3 cellular contexts compared by ENCODE assay signal in genomic region chr15:91070872-91071271, GRCh38.
TF ChIP-seq lines count a peak whose summit lies in the region.

No MANE protein-coding gene starts in this region.

TF ChIP-seq in HepG2, 621 proteins besides CTCF, POLR2A, EP300 and RAD21:
- TF ChIP-seq CREM (IDR thresholded peaks at IDR 0.05) (no peak), CREM (CRISPR knock-in tag; IDR thresholded peaks at IDR 0.05) (no peak), HNF4A (CRISPR knock-in tag; IDR thresholded peaks at IDR 0.05) (0 out of 2 replicates have a peak, but pooled peaks have one; percentile 12), ZNF460 (CRISPR knock-in tag; IDR thresholded peaks at IDR 0.05; ENCODE audit: borderline replicate concordance) (peak; percentile 56; the same call in 1 of the 2 replicates)
TF ChIP-seq in HepG2: peak in this region for 2.

TF ChIP-seq in WTC11, 78 proteins besides CTCF, POLR2A, EP300 and RAD21:
- TF ChIP-seq MYBL2 (CRISPR knock-in tag; IDR thresholded peaks at IDR 0.05) (no peak), GRHL2 (CRISPR knock-in tag; IDR thresholded peaks at IDR 0.05; ENCODE audit: insufficient replicate concordance, severe bottlenecking) (no peak), NR3C1 (CRISPR knock-in tag; conservative IDR thresholded peaks at IDR 0.05; ENCODE audit: low read depth) (no peak), CREB1 (CRISPR knock-in tag; IDR thresholded peaks at IDR 0.05) (no peak), KAT7 (CRISPR knock-in tag; IDR thresholded peaks at IDR 0.05; ENCODE audit: borderline replicate concordance) (no peak), ARID4B (CRISPR knock-in tag; IDR thresholded peaks at IDR 0.05; ENCODE audit: borderline replicate concordance) (no peak), HMGA2 (CRISPR knock-in tag; IDR thresholded peaks at IDR 0.05) (no peak), ESRRA (CRISPR knock-in tag; IDR thresholded peaks at IDR 0.05; ENCODE audit: borderline replicate concordance) (no peak), ZNF121 (CRISPR knock-in tag; IDR thresholded peaks at IDR 0.05) (no peak), ZNF396 (CRISPR knock-in tag; IDR thresholded peaks at IDR 0.05; ENCODE audit: borderline replicate concordance) (no peak), ZNF317 (CRISPR knock-in tag; IDR thresholded peaks at IDR 0.05; ENCODE audit: borderline replicate concordance, low read depth) (no peak)
- TF ChIP-seq, protein P1, sequence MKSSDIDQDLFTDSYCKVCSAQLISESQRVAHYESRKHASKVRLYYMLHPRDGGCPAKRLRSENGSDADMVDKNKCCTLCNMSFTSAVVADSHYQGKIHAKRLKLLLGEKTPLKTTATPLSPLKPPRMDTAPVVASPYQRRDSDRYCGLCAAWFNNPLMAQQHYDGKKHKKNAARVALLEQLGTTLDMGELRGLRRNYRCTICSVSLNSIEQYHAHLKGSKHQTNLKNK (CRISPR knock-in tag; IDR thresholded peaks at IDR 0.05) = no peak
- TF ChIP-seq, protein P2, sequence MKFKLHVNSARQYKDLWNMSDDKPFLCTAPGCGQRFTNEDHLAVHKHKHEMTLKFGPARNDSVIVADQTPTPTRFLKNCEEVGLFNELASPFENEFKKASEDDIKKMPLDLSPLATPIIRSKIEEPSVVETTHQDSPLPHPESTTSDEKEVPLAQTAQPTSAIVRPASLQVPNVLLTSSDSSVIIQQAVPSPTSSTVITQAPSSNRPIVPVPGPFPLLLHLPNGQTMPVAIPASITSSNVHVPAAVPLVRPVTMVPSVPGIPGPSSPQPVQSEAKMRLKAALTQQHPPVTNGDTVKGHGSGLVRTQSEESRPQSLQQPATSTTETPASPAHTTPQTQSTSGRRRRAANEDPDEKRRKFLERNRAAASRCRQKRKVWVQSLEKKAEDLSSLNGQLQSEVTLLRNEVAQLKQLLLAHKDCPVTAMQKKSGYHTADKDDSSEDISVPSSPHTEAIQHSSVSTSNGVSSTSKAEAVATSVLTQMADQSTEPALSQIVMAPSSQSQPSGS (CRISPR knock-in tag; IDR thresholded peaks at IDR 0.05; ENCODE audit: borderline replicate concordance, low read depth) = no peak
TF ChIP-seq in WTC11: peak in this region for 0.

TF ChIP-seq in HEK293T, 16 proteins besides CTCF, POLR2A, EP300 and RAD21:
- TF ChIP-seq ZNF384 (IDR thresholded peaks at IDR 0.05) (no peak), NFRKB (IDR thresholded peaks at IDR 0.05) (no peak), ARNT (IDR thresholded peaks at IDR 0.05) (no peak), FOXA1 (IDR thresholded peaks at IDR 0.05) (no peak), HDGF (IDR thresholded peaks at IDR 0.05; ENCODE audit: borderline replicate concordance) (no peak), ELF4 (IDR thresholded peaks at IDR 0.05) (no peak), SUZ12 (IDR thresholded peaks at IDR 0.05) (no peak), FOXM1 (IDR thresholded peaks at IDR 0.05; ENCODE audit: borderline replicate concordance) (no peak), L3MBTL2 (conservative IDR thresholded peaks at IDR 0.05) (no peak), FOXK2 (IDR thresholded peaks at IDR 0.05) (no peak), SP1 (IDR thresholded peaks at IDR 0.05) (no peak), CTBP1 (IDR thresholded peaks at IDR 0.05; ENCODE audit: borderline replicate concordance) (no peak), BHLHE40 (IDR thresholded peaks at IDR 0.05; ENCODE audit: borderline replicate concordance) (no peak)
- TF ChIP-seq, protein P3, sequence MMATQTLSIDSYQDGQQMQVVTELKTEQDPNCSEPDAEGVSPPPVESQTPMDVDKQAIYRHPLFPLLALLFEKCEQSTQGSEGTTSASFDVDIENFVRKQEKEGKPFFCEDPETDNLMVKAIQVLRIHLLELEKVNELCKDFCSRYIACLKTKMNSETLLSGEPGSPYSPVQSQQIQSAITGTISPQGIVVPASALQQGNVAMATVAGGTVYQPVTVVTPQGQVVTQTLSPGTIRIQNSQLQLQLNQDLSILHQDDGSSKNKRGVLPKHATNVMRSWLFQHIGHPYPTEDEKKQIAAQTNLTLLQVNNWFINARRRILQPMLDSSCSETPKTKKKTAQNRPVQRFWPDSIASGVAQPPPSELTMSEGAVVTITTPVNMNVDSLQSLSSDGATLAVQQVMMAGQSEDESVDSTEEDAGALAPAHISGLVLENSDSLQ (IDR thresholded peaks at IDR 0.05) = no peak
